In genomic region chr17:10278218-10278617, GRCh38 we compare ENCODE assay signal across 17 cellular contexts.
DNase-seq lines count a peak whose midpoint lies in the region; ATAC-seq and TF ChIP-seq lines count a peak whose summit lies in the region.
"Had no signal": no experiment of that assay in that cellular context is flagged by ENCODE, and none has a peak within 500 bp of the region (broad histone marks: within the 10 kb centered on the region; RNA-seq: fewer than 3 reads in every experiment).

No MANE protein-coding gene starts in this region.

- no peak overlapping the region for H2AFZ ChIP-seq in hepatocyte

- H3K9me3 ChIP-seq in heart left ventricle = no peaks in the 10 kb centered on the region
- H3K9me3 ChIP-seq in hepatocyte (ENCODE audit: low read depth) = no peaks in the 10 kb centered on the region
- no peaks in the 10 kb centered on the region for H3K9me3 ChIP-seq in upper lobe of right lung

- H3K27ac ChIP-seq in heart left ventricle (no peak overlapping the region), hepatocyte (no peak overlapping the region), upper lobe of right lung (no peak overlapping the region)
- H3K27ac ChIP-seq: VCaP had no signal

- intact Hi-C loops in Right ventricle myocardium superior (cut with DNase I) = no loop called here
- intact Hi-C loops in heart left ventricle (cut with DNase I) = no loop called here
- intact Hi-C loops in upper lobe of right lung (cut with DNase I) = no loop called here

- H3K4me1 ChIP-seq in heart left ventricle (peaks cover 0 to 3% (median 0%) of the 10 kb centered on the region in 12 donors), hepatocyte (ENCODE audit: insufficient read depth) (no peaks in the 10 kb centered on the region), upper lobe of right lung (no peaks in the 10 kb centered on the region)

- H3K4me3 ChIP-seq in heart left ventricle (peak overlapping the region in 6 of 12 donors; percentile 13 to 35 (median 24)), NB4 (ENCODE audit: low read depth, low read length) (peak overlapping the region; percentile 14), hepatocyte (no peak overlapping the region), upper lobe of right lung (peak overlapping the region; percentile 22)

- H3K4me2 ChIP-seq in hepatocyte = no peak overlapping the region

- TF ChIP-seq POLR2A in heart left ventricle (IDR thresholded peaks at IDR 0.05) = no peak
- no peak for TF ChIP-seq POLR2A in NB4 (IDR thresholded peaks at IDR 0.05; ENCODE audit: extremely low read depth, insufficient read length)

- peaks cover 0 to 3% (median 0%) of the 10 kb centered on the region in 9 donors for H3K27me3 ChIP-seq in heart left ventricle
- no peaks in the 10 kb centered on the region for H3K27me3 ChIP-seq in hepatocyte
- H3K27me3 ChIP-seq in upper lobe of right lung = no peaks in the 10 kb centered on the region

- no peaks in the 10 kb centered on the region for H3K9me2 ChIP-seq in hepatocyte (replicated peaks; ENCODE audit: insufficient read depth)

- no peaks in the 10 kb centered on the region for H4K20me1 ChIP-seq in hepatocyte (ENCODE audit: insufficient read depth, poor library complexity, severe bottlenecking)

- H3K79me2 ChIP-seq in hepatocyte = no peaks in the 10 kb centered on the region

- no peaks in the 10 kb centered on the region for H3K36me3 ChIP-seq in heart left ventricle
- no peaks in the 10 kb centered on the region for H3K36me3 ChIP-seq in hepatocyte (replicated peaks; ENCODE audit: insufficient read depth, low read depth)
- no peaks in the 10 kb centered on the region for H3K36me3 ChIP-seq in upper lobe of right lung

- DNase-seq in Right ventricle myocardium superior = peak; percentile 45
- DNase-seq in heart left ventricle = no peak
- peak; percentile 36 for DNase-seq in NB4 (ENCODE audit: low read depth)
- DNase-seq in hepatocyte (ENCODE audit: low spot score) = peak; percentile 34
- DNase-seq in upper lobe of right lung = no peak
- DNase-seq in AG08396 (ENCODE audit: low spot score) = no peak
- no peak for DNase-seq in HT-29 (ENCODE audit: low spot score)
- DNase-seq: activated CD4-positive, alpha-beta memory T cell treated with anti-CD3 and anti-CD28 coated beads, Interleukin-2, amount 10 ng/mL, durations not matched to agents 7 days and 5 days; activated T-cell treated with anti-CD3 and anti-CD28 coated beads, Interleukin-2, amount 50 U/mL, for 24 hours; EL; islet precursor cell; NCI-H1092; NCI-H69; stimulated activated naive CD8-positive, alpha-beta T cell treated with anti-CD3 and anti-CD28 coated beads, Interleukin-15, Interleukin-2, amounts not matched to agents 100 U/mL and 50 U/mL, for 24 hours; T-helper 1 cell had no signal

- TF ChIP-seq CTCF in heart left ventricle (IDR thresholded peaks at IDR 0.05) (no peak), NB4 (IDR thresholded peaks at IDR 0.05; ENCODE audit: low read depth, low read length) (no peak), hepatocyte (IDR thresholded peaks at IDR 0.05; ENCODE audit: poor library complexity) (no peak), upper lobe of right lung (IDR thresholded peaks at IDR 0.05) (no peak)

- ATAC-seq in Right ventricle myocardium superior (ENCODE audit: poor library complexity) (no peak), heart left ventricle (no peak), upper lobe of right lung (no peak), GM18520 (IDR thresholded peaks at IDR 0.05; ENCODE audit: unreplicated experiment) (no peak)
- ATAC-seq: stimulated activated naive CD8-positive, alpha-beta T cell treated with anti-CD3 and anti-CD28 coated beads, Interleukin-15, Interleukin-2, amounts not matched to agents 100 U/mL and 50 U/mL, for 24 hours had no signal

- WGBS in heart left ventricle, 4 donors = 17 to 24% (median 23%) methylated on average over 3 of the region's 3 CpGs
- WGBS in hepatocyte (ENCODE audit: low lambda C conversion rate, missing lambda C conversion rate) = 32% methylated on average over 3 of the region's 3 CpGs

Comparison
In these comparisons a context has a peak if more than half of its experiments do, and no peak if none do; other contexts are left out.
1. DNase-seq: peak in Right ventricle myocardium superior (single experiment), NB4 (single experiment) and hepatocyte (single experiment); none in heart left ventricle (0 of 5), upper lobe of right lung (single experiment), AG08396 (single experiment) and HT-29 (single experiment).